8 cellular contexts compared by ENCODE assay signal in the genomic region with DNA sequence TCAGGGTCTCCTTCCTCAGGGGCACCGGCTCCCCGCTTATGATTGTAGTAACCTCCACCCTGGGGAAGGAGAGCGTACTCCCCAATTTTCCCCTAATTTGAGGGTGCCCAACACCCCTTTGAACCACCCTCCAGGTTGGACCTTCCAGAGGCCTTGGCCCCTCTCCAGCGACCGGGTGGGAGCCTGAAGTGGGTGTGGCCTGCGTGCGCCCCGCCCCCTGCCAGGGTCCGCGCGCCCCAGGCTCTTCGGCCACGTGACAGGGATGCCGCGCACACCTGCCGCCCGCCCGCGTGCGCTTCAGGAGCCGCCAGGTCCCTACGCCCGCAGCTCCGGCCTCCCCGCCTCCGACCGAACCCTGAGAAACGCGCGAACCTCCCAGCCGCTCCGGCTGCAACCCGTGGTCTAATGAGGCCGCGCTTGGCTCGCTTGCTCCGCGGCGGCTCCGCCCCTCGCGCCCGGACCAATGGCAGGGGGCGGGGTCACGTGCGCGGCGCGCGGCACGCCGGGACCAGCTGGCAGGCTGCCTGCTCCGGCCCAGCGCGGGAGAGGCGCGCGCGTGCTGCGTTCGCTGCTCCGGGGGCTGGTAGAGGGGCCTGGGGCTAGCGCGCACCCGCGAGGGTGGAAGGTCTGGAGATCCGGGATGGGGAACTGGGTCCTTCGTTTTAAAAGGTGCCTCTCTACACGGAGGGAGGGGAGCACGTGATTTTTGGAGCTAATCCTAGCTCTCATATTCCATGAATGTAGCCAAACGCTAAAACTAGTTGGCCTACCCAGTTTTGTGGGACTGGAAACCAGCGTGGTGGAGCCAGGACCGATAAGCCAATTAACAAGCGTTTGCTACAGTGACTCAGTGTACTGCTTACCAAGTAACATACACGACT. TPM values are rescaled to one million over a fixed set of nuclear protein-coding genes. Genes with fewer than 3 reads are reported as not detected.
DNase-seq lines count a peak whose midpoint lies in the region; ATAC-seq and TF ChIP-seq lines count a peak whose summit lies in the region.

TSS of gene FOXRED2 (minus strand) at position 404 of the 881 bp plus-strand sequence. CDS start 618 bp downstream, outside the sequence.

- H3K27ac Mint-ChIP-seq in CD4-positive, CD25-positive, alpha-beta regulatory T cell, result peak within 1 kb of the TSS in 2 of 3 donors; percentile 64 to 65

- WGBS in HUES64, result 9% methylated on average over 75 of the region's 75 CpGs

- peak; percentile 96 for ATAC-seq in CD4-positive, CD25-positive, alpha-beta regulatory T cell (ENCODE audit: low read depth in 2 of 2)
- ATAC-seq in GM19452 (IDR thresholded peaks at IDR 0.05; ENCODE audit: unreplicated experiment), result peak; percentile 86

- peak within 1 kb of the TSS; percentile 6 to 79 (median 58) for H3K4me3 Mint-ChIP-seq in CD4-positive, CD25-positive, alpha-beta regulatory T cell

- peak; percentile 83 to 90 (median 90) for DNase-seq in CD4-positive, CD25-positive, alpha-beta regulatory T cell
- peak; percentile 94 for DNase-seq in activated CD8-positive, alpha-beta memory T cell treated with anti-CD3 and anti-CD28 coated beads, Interleukin-2, amount 50 U/mL, for 48 hours
- peak; percentile 98 for DNase-seq in epidermal melanocyte (ENCODE audit: insufficient read length, low spot score)
- peak; percentile 67 to 72 for DNase-seq in stimulated activated CD8-positive, alpha-beta memory T cell treated with anti-CD3 and anti-CD28 coated beads, Interleukin-4, amount 100 ng/mL, for 1 hour (ENCODE audit: low read depth in 2 of 2, low spot score in 1 of 2)

- no peaks in the 10 kb centered on the region for H3K9me3 Mint-ChIP-seq in CD4-positive, CD25-positive, alpha-beta regulatory T cell

- H3K9ac ChIP-seq in HUES64 (ENCODE audit: low read depth, low read length) (peak within 1 kb of the TSS; percentile 72), OCI-LY3 (ENCODE audit: low read length) (peak within 1 kb of the TSS; percentile 55)

- H3K4me1 Mint-ChIP-seq in CD4-positive, CD25-positive, alpha-beta regulatory T cell, result peaks cover 0 to 21% (median 8%) of the 10 kb centered on the region in 4 donors

- H3K9me3 ChIP-seq in CD4-positive, CD25-positive, alpha-beta regulatory T cell (ENCODE audit: control insufficient read depth in 2 of 2, low read length in 2 of 2), result no peaks in the 10 kb centered on the region
- H3K9me3 ChIP-seq in HUES64 (ENCODE audit: insufficient read depth, low read depth, low read length) (no peaks in the 10 kb centered on the region), OCI-LY3 (ENCODE audit: insufficient read depth, low read length) (no peaks in the 10 kb centered on the region), mononuclear cell (ENCODE audit: low read depth, low read length) (no peaks in the 10 kb centered on the region)

- peaks cover 12% of the 10 kb centered on the region for H3K4me1 ChIP-seq in CD4-positive, CD25-positive, alpha-beta regulatory T cell (ENCODE audit: control insufficient read depth, insufficient read depth, low read length, poor library complexity, severe bottlenecking)
- no peaks in the 10 kb centered on the region for H3K4me1 ChIP-seq in HUES64 (ENCODE audit: insufficient read depth, low read length)
- H3K4me1 ChIP-seq in OCI-LY3 (ENCODE audit: low read length), result peaks cover 10% of the 10 kb centered on the region; the same call in 1 of the 2 replicates
- peaks cover 17% of the 10 kb centered on the region for H3K4me1 ChIP-seq in mononuclear cell (ENCODE audit: insufficient read depth, low read length)

- H2AFZ ChIP-seq in OCI-LY3 (ENCODE audit: low read depth, low read length), result 0 out of 2 replicates have a peak within 1 kb of the TSS, but pooled peaks have one; percentile 53

- H3K4me2 ChIP-seq in OCI-LY3 (ENCODE audit: low read length), result peak within 1 kb of the TSS; percentile 69

- peaks cover 15% of the 10 kb centered on the region for H3K36me3 ChIP-seq in CD4-positive, CD25-positive, alpha-beta regulatory T cell (ENCODE audit: control insufficient read depth, insufficient read depth, low read length)
- H3K36me3 ChIP-seq in HUES64 (ENCODE audit: insufficient read depth, low read length) (peaks cover 30% of the 10 kb centered on the region), OCI-LY3 (replicated peaks; ENCODE audit: low read depth, low read length) (peaks cover 19% of the 10 kb centered on the region)

- H3K36me3 Mint-ChIP-seq in CD4-positive, CD25-positive, alpha-beta regulatory T cell, result peaks cover 12% of the 10 kb centered on the region

- H3K79me2 ChIP-seq in OCI-LY3 (ENCODE audit: low read length), result peaks cover 14% of the 10 kb centered on the region

- TF ChIP-seq CTCF in OCI-LY3 (IDR thresholded peaks at IDR 0.05; ENCODE audit: low read depth, low read length), result no peak

- 0 out of 2 replicates have a peak, but pooled peaks cover 4% of the 10 kb centered on the region for H4K20me1 ChIP-seq in OCI-LY3 (ENCODE audit: insufficient read depth, low read length)

- no peaks in the 10 kb centered on the region for H3K27me3 ChIP-seq in CD4-positive, CD25-positive, alpha-beta regulatory T cell (ENCODE audit: control insufficient read depth, insufficient read depth, low read length)
- H3K27me3 ChIP-seq in HUES64 (ENCODE audit: insufficient read depth, low read length), result peaks cover 6% of the 10 kb centered on the region
- H3K27me3 ChIP-seq in OCI-LY3 (ENCODE audit: low read depth, low read length), result no peaks in the 10 kb centered on the region
- H3K27me3 ChIP-seq in mononuclear cell (ENCODE audit: insufficient read depth, low read length), result no peaks in the 10 kb centered on the region

- no peaks in the 10 kb centered on the region for H3K27me3 Mint-ChIP-seq in CD4-positive, CD25-positive, alpha-beta regulatory T cell

- H3K27ac ChIP-seq in CD4-positive, CD25-positive, alpha-beta regulatory T cell (ENCODE audit: insufficient read depth, low read length, poor library complexity, severe bottlenecking), result peak within 1 kb of the TSS; percentile 68
- H3K27ac ChIP-seq in HUES64 (ENCODE audit: low read depth, low read length), result peak within 1 kb of the TSS; percentile 75; the same call in 1 of the 2 replicates
- peak within 1 kb of the TSS; percentile 48 for H3K27ac ChIP-seq in OCI-LY3 (ENCODE audit: low read length)

- H3K4me3 ChIP-seq in CD4-positive, CD25-positive, alpha-beta regulatory T cell (ENCODE audit: low read depth, low read length), result peak within 1 kb of the TSS; percentile 76
- peak within 1 kb of the TSS; percentile 55 for H3K4me3 ChIP-seq in HUES64 (ENCODE audit: low read length)
- H3K4me3 ChIP-seq in OCI-LY3 (ENCODE audit: low read length), result peak within 1 kb of the TSS; percentile 81
- H3K4me3 ChIP-seq in mononuclear cell (ENCODE audit: low read length), result peak within 1 kb of the TSS; percentile 39

RNA-seq across cellular contexts. Expression of gene FOXRED2, which starts in this region (rescaled TPM):
- 1.5 TPM for total RNA-seq in CD4-positive, CD25-positive, alpha-beta regulatory T cell
- 1 to 10 TPM in 3 of 4 donors, under 1 TPM in 1; 0.44 to 1.5 (median 1.2) TPM for polyA plus RNA-seq in CD4-positive, CD25-positive, alpha-beta regulatory T cell
- 19.4 TPM for polyA plus RNA-seq in HUES64 (2013, experiment 1 of 2)
- 22.1 TPM for polyA plus RNA-seq in HUES64 (2013, experiment 2 of 2)
- total RNA-seq in mononuclear cell, result 1.3 TPM

Comparison
In these comparisons a context has a peak if more than half of its experiments do, and no peak if none do; other contexts are left out.
1. Peak in every context shown above with its lines: DNase-seq, ATAC-seq, H3K4me3 ChIP-seq and H3K27ac ChIP-seq.